In the genomic region with DNA sequence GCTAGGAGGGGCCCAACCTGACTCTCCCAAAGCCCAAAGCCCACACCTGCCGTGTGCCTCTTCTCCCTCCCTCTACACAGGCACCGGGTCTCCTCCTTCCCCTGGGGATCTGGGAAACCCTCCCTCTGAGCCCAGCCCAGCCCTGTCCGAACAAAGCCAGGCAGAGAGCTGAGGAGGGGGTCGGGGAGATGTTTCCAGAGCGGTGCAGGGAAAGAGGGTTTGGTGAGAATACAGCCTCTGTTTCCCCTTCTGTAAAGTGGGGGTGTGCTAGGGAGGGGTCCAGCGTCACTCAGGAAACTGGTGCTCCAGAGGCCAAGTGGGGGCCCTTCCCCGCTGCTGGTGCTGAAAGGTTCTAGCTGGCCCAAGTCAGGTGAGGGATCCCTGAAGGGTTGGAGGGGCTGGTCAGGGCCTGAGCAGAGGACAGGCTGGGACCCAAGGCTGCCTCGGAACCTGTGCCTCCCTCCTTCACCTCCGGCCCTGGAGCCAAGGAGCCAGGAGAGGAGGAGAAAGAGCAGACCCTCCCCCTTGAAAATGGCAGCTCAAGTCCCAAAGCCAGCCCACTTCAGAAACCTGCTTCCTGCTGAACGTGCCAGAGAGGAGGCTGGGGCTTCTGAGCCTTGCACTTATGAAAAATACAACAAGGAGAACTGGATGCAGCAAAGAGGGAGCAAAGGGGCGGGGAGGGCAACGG, we compare ENCODE assay signal across 14 cellular contexts. TPM values are rescaled to one million over a fixed set of nuclear protein-coding genes. Genes with fewer than 3 reads are reported as not detected.
DNase-seq lines count a peak whose midpoint lies in the region; ATAC-seq, FAIRE-seq and TF ChIP-seq lines count a peak whose summit lies in the region.
"Had no signal": no experiment of that assay in that cellular context is flagged by ENCODE, and none has a peak within 500 bp of the region (broad histone marks: within the 10 kb centered on the region; RNA-seq: fewer than 3 reads in every experiment).

No MANE protein-coding gene starts in this region.

- TF ChIP-seq EP300 in neural cell (conservative IDR thresholded peaks at IDR 0.05; ENCODE audit: poor library complexity, severe bottlenecking), result no peak

- BruUV-seq in Caco-2 (replicated peaks; lab: Mats Ljungman, UMichigan), result no TSS peak

- H3K27ac ChIP-seq in C4-2B (peak overlapping the region; percentile 18; the same call in 1 of the 2 replicates), astrocyte (ENCODE audit: low read depth, low read length) (peak overlapping the region; percentile 59), neural cell (ENCODE audit: low read length) (peak overlapping the region; percentile 30)

- H3K27me3 ChIP-seq in astrocyte (ENCODE audit: insufficient read depth, low read length), result peaks cover 30% of the 10 kb centered on the region
- no peaks in the 10 kb centered on the region for H3K27me3 ChIP-seq in neural cell (ENCODE audit: insufficient read depth, low read depth, low read length)
- no peaks in the 10 kb centered on the region for H3K27me3 ChIP-seq in Caco-2 (replicated peaks; ENCODE audit: control insufficient read depth, insufficient read depth, low read length)

- H3K36me3 ChIP-seq in astrocyte (ENCODE audit: insufficient read depth, low read length) (no peaks in the 10 kb centered on the region), neural cell (ENCODE audit: insufficient read depth, low read length) (no peaks in the 10 kb centered on the region), Caco-2 (ENCODE audit: control insufficient read depth, insufficient read depth, low read length) (no peaks in the 10 kb centered on the region)

- TF ChIP-seq RAD21 in neural cell (conservative IDR thresholded peaks at IDR 0.05), result no peak

- H3K4me3 Mint-ChIP-seq in astrocyte (ENCODE audit: unreplicated experiment), result no peak overlapping the region
- H3K4me3 Mint-ChIP-seq in Caco-2 (ENCODE audit: unreplicated experiment), result no peak overlapping the region
- H3K4me3 Mint-ChIP-seq: activated CD4-positive, alpha-beta memory T cell treated with anti-CD3 and anti-CD28 coated beads for 36 hours; T-helper 2 cell treated with Interferon-gamma antibody and Interleukin-4, amounts not matched to agents 5 μg/mL and 100 μg/mL, for 36 hours had no signal

- no peaks in the 10 kb centered on the region for H3F3A ChIP-seq in neural cell (ENCODE audit: insufficient read depth, low read length, poor library complexity, severe bottlenecking)

- H3K4me2 ChIP-seq in astrocyte (ENCODE audit: low read length) (peak overlapping the region; percentile 67), neural cell (ENCODE audit: low read length) (no peak overlapping the region)

- H4K20me1 ChIP-seq in astrocyte (ENCODE audit: insufficient read depth, low read length), result peaks cover 34% of the 10 kb centered on the region
- no peaks in the 10 kb centered on the region for H4K20me1 ChIP-seq in neural cell (ENCODE audit: insufficient read depth)

- H3K79me2 ChIP-seq in astrocyte (ENCODE audit: insufficient read depth, low read length) (no peaks in the 10 kb centered on the region), neural cell (replicated peaks; ENCODE audit: insufficient read depth, low read length) (no peaks in the 10 kb centered on the region)

- no peaks in the 10 kb centered on the region for H3K9me2 ChIP-seq in neural cell (ENCODE audit: insufficient read depth, low read length)

- H3K4me1 Mint-ChIP-seq in astrocyte (ENCODE audit: low read depth, unreplicated experiment) (peaks cover 13% of the 10 kb centered on the region), Caco-2 (ENCODE audit: low read depth, unreplicated experiment) (no peaks in the 10 kb centered on the region)

- H3K27ac Mint-ChIP-seq in astrocyte (ENCODE audit: unreplicated experiment), result no peak overlapping the region
- H3K27ac Mint-ChIP-seq in Caco-2 (ENCODE audit: unreplicated experiment), result no peak overlapping the region
- H3K27ac Mint-ChIP-seq: activated CD4-positive, alpha-beta memory T cell treated with anti-CD3 and anti-CD28 coated beads for 36 hours; T-helper 2 cell treated with Interferon-gamma antibody and Interleukin-4, amounts not matched to agents 5 μg/mL and 100 μg/mL, for 36 hours had no signal

- H3K4me1 ChIP-seq in astrocyte (ENCODE audit: insufficient read depth, low read length) (peaks cover 27% of the 10 kb centered on the region), Caco-2 (no peaks in the 10 kb centered on the region)

- POLR2A ChIA-PET in Caco-2 (lab: Charles Lee), result no interaction called here

- CTCF ChIA-PET in Caco-2 (lab: Charles Lee), result no interaction called here

- FAIRE-seq in astrocyte (lab: Jason Lieb, UNC), result no peak
- FAIRE-seq: GM12878, K562 had no signal

- H3K27me3 Mint-ChIP-seq in astrocyte (ENCODE audit: low read depth, unreplicated experiment), result peaks cover 58% of the 10 kb centered on the region
- H3K27me3 Mint-ChIP-seq in Caco-2 (ENCODE audit: insufficient read depth, unreplicated experiment), result no peaks in the 10 kb centered on the region
- H3K27me3 Mint-ChIP-seq: activated CD4-positive, alpha-beta memory T cell treated with anti-CD3 and anti-CD28 coated beads for 36 hours had no signal

- H3K9ac ChIP-seq in astrocyte (ENCODE audit: low read length) (peak overlapping the region; percentile 77), neural cell (ENCODE audit: low read length) (peak overlapping the region; percentile 28)

- intact Hi-C loops in Caco-2 (cut with micrococcal nuclease; ENCODE audit: unreplicated experiment), result no loop called here

- H3K9me3 ChIP-seq in astrocyte (ENCODE audit: insufficient read depth, low read depth, low read length), result no peaks in the 10 kb centered on the region
- H3K9me3 ChIP-seq in neural cell (ENCODE audit: low read length), result no peaks in the 10 kb centered on the region
- H3K9me3 ChIP-seq in Caco-2, result no peaks in the 10 kb centered on the region

- H3K9me3 Mint-ChIP-seq in astrocyte (ENCODE audit: unreplicated experiment), result no peaks in the 10 kb centered on the region
- no peaks in the 10 kb centered on the region for H3K9me3 Mint-ChIP-seq in Caco-2 (ENCODE audit: unreplicated experiment)
- H3K9me3 Mint-ChIP-seq: activated CD4-positive, alpha-beta memory T cell treated with anti-CD3 and anti-CD28 coated beads for 36 hours; T-helper 2 cell treated with Interferon-gamma antibody and Interleukin-4, amounts not matched to agents 5 μg/mL and 100 μg/mL, for 36 hours had no signal

- TF ChIP-seq CTCF in C4-2B (conservative IDR thresholded peaks at IDR 0.05) (no peak), astrocyte (IDR thresholded peaks at IDR 0.05; ENCODE audit: insufficient read depth, low read depth, low read length) (no peak), neural cell (IDR thresholded peaks at IDR 0.05; ENCODE audit: poor library complexity, severe bottlenecking) (no peak), Caco-2 (IDR thresholded peaks at IDR 0.05; ENCODE audit: insufficient read depth in 1 of 2, low read depth in 1 of 2, low read length in 1 of 2, severe bottlenecking in 1 of 2, unreplicated experiment in 1 of 2) (no peak)

- H2AFZ ChIP-seq in astrocyte (ENCODE audit: low read depth, low read length) (peak overlapping the region; percentile 79), neural cell (ENCODE audit: low read depth, low read length) (no peak overlapping the region)

- H3K36me3 Mint-ChIP-seq in astrocyte (ENCODE audit: low read depth, unreplicated experiment) (no peaks in the 10 kb centered on the region), Caco-2 (ENCODE audit: insufficient read depth, unreplicated experiment) (no peaks in the 10 kb centered on the region)
- H3K36me3 Mint-ChIP-seq: activated CD4-positive, alpha-beta memory T cell treated with anti-CD3 and anti-CD28 coated beads for 36 hours had no signal

- peak; percentile 16 for DNase-seq in NCI-H1694 treated with DMSO at 0.1 percent for 48 hours (lab: John Stamatoyannopoulos, UW)
- no peak for DNase-seq in astrocyte (ENCODE audit: low read depth)
- no peak for DNase-seq in Caco-2
- DNase-seq in activated CD8-positive, alpha-beta memory T cell treated with anti-CD3 and anti-CD28 coated beads for 24 hours, result no peak
- DNase-seq: activated CD4-positive, alpha-beta memory T cell treated with anti-CD3 and anti-CD28 coated beads for 36 hours; midbrain; NCI-H226 had no signal

- H3K4me3 ChIP-seq in astrocyte (ENCODE audit: insufficient read depth, low read depth, low read length), result no peak overlapping the region
- no peak overlapping the region for H3K4me3 ChIP-seq in neural cell (ENCODE audit: low read length)
- no peak overlapping the region for H3K4me3 ChIP-seq in Caco-2 (ENCODE audit: low read depth, low read length)
- H3K4me3 ChIP-seq: GM12878, K562 had no signal

- no peak for ATAC-seq in HG03045 (IDR thresholded peaks at IDR 0.05; ENCODE audit: unreplicated experiment)
- ATAC-seq in GM21423 (IDR thresholded peaks at IDR 0.05; ENCODE audit: unreplicated experiment), result no peak
- ATAC-seq: GM12878, K562 had no signal

TF ChIP-seq in neural cell, 6 proteins besides CTCF, POLR2A, EP300 and RAD21 (continues in another document):
- TF ChIP-seq TAF1 (IDR thresholded peaks at IDR 0.05; ENCODE audit: low read depth) (no peak), MXI1 (conservative IDR thresholded peaks at IDR 0.05; ENCODE audit: poor library complexity, severe bottlenecking) (no peak)
- TF ChIP-seq, protein P1, sequence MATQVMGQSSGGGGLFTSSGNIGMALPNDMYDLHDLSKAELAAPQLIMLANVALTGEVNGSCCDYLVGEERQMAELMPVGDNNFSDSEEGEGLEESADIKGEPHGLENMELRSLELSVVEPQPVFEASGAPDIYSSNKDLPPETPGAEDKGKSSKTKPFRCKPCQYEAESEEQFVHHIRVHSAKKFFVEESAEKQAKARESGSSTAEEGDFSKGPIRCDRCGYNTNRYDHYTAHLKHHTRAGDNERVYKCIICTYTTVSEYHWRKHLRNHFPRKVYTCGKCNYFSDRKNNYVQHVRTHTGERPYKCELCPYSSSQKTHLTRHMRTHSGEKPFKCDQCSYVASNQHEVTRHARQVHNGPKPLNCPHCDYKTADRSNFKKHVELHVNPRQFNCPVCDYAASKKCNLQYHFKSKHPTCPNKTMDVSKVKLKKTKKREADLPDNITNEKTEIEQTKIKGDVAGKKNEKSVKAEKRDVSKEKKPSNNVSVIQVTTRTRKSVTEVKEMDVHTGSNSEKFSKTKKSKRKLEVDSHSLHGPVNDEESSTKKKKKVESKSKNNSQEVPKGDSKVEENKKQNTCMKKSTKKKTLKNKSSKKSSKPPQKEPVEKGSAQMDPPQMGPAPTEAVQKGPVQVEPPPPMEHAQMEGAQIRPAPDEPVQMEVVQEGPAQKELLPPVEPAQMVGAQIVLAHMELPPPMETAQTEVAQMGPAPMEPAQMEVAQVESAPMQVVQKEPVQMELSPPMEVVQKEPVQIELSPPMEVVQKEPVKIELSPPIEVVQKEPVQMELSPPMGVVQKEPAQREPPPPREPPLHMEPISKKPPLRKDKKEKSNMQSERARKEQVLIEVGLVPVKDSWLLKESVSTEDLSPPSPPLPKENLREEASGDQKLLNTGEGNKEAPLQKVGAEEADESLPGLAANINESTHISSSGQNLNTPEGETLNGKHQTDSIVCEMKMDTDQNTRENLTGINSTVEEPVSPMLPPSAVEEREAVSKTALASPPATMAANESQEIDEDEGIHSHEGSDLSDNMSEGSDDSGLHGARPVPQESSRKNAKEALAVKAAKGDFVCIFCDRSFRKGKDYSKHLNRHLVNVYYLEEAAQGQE (IDR thresholded peaks at IDR 0.05; ENCODE audit: borderline replicate concordance), result no peak

RNA-seq across cellular contexts. Expression of a gene that starts 43.4 kb away (rescaled TPM):
- 3.4 and 5.1 TPM in 2 replicates for total RNA-seq in astrocyte
- polyA plus RNA-seq in neural cell, result 19.9 and 30.8 TPM in 2 replicates
- 7.8 and 8.2 TPM in 2 replicates for polyA minus RNA-seq in neural cell
- 24.0 and 29.6 TPM in 2 replicates for total RNA-seq in Caco-2 (2022)
